21 cellular contexts compared by ENCODE assay signal in the genomic region with DNA sequence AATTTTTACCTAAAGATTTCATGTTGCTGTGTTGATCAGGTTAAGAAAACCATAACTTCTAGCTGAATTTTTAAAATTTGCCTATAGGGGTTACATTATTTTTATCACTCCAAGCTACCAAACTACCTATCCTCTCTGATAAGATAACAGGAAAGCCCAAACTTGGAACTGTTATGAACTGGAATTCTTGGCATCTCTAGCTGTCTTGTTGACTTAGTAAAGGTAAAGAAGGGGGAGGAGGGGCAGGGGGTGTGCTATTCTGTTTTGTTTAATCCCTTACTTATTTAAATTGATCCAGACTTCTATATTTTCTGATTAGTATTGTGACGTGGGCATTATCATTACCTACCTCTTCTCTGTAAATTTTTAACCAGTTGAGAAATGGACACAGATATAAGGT. TPM values are rescaled to one million over a fixed set of nuclear protein-coding genes. Genes with fewer than 3 reads are reported as not detected.
DNase-seq lines count a peak whose midpoint lies in the region; ATAC-seq, FAIRE-seq and TF ChIP-seq lines count a peak whose summit lies in the region.
"Had no signal": no experiment of that assay in that cellular context is flagged by ENCODE, and none has a peak within 500 bp of the region (broad histone marks: within the 10 kb centered on the region; RNA-seq: fewer than 3 reads in every experiment).

No MANE protein-coding gene starts in this region.

- no peaks in the 10 kb centered on the region for H4K20me1 ChIP-seq in HepG2 (ENCODE audit: insufficient read depth, low read length)
- no peaks in the 10 kb centered on the region for H4K20me1 ChIP-seq in K562 (replicated peaks; ENCODE audit: control insufficient read depth, insufficient read depth, low read length)

- H3K36me3 Mint-ChIP-seq in HFFc6 (ENCODE audit: low read depth): peaks cover 51% of the 10 kb centered on the region

- H3K27ac Mint-ChIP-seq in HFFc6: no peak overlapping the region
- H3K27ac Mint-ChIP-seq: B cell; CD4-positive, alpha-beta T cell; CD8-positive, alpha-beta T cell had no signal

- H3K4me3 ChIP-seq in right lobe of liver (no peak overlapping the region), HepG2 (replicated peaks in 1 of 3; ENCODE audit: insufficient read depth in 1 of 3, low read depth in 2 of 3, low read length in 3 of 3) (no peak overlapping the region), K562 (no peak overlapping the region)
- H3K4me3 ChIP-seq: A549; BLaER1 treated with 17β-estradiol and CSF1 and Interleukin-3, amounts not matched to agents 10 nM and 100 nM had no signal

- H3K79me2 ChIP-seq in HepG2 (ENCODE audit: insufficient read depth, low read length) (no peaks in the 10 kb centered on the region), K562 (ENCODE audit: control insufficient read depth, insufficient read depth, low read length) (no peaks in the 10 kb centered on the region)

- in situ Hi-C loops in HepG2 (cut with HindIII; ENCODE audit: extremely low pct_ligation_motif_present, low pct_unique_long_range_greater_than_20kb): no loop called here
- in situ Hi-C loops in K562 (cut with MboI): no loop called here

- H3K9me1 ChIP-seq in K562 (ENCODE audit: control insufficient read depth, insufficient read depth, low read length): no peaks in the 10 kb centered on the region

- no peak overlapping the region for H3K4me3 Mint-ChIP-seq in HFFc6
- H3K4me3 Mint-ChIP-seq: B cell; CD4-positive, alpha-beta T cell; CD8-positive, alpha-beta T cell had no signal

- BruUV-seq in HepG2 (replicated peaks; lab: Mats Ljungman, UMichigan) (no TSS peak), K562 (replicated peaks; lab: Mats Ljungman, UMichigan) (TSS peak; percentile 9)

- TF ChIP-seq EP300 in HepG2 (IDR thresholded peaks at IDR 0.05; ENCODE audit: low read depth in 2 of 2, low read length in 2 of 2) (no peak), HepG2 (CRISPR knock-in tag; IDR thresholded peaks at IDR 0.05; ENCODE audit: borderline replicate concordance) (no peak), K562 (IDR thresholded peaks at IDR 0.05; ENCODE audit: low read length) (no peak)

- H3K9me3 ChIP-seq in right lobe of liver: no peaks in the 10 kb centered on the region
- H3K9me3 ChIP-seq in HepG2 (ENCODE audit: low read length): no peaks in the 10 kb centered on the region
- H3K9me3 ChIP-seq in K562 (replicated peaks; ENCODE audit: control insufficient read depth, insufficient read depth, low read depth, low read length): no peaks in the 10 kb centered on the region
- H3K9me3 ChIP-seq: A549, Caco-2 had no signal

- peak; percentile 40 to 58 (median 50) for ATAC-seq in right lobe of liver
- ATAC-seq in HepG2: no peak
- no peak for ATAC-seq in K562
- peak; percentile 42 for ATAC-seq in left lobe of liver
- ATAC-seq: A549; CD8-positive, alpha-beta T cell had no signal

- H3K36me3 ChIP-seq in right lobe of liver (no peaks in the 10 kb centered on the region), HepG2 (replicated peaks in 1 of 2; ENCODE audit: control insufficient read depth in 1 of 2, insufficient read depth in 2 of 2, low read length in 2 of 2) (peaks cover 0 to 20% of the 10 kb centered on the region in 2 experiments; a peak in 3 of 5 replicates), K562 (ENCODE audit: control insufficient read depth, insufficient read depth, low read length) (peaks cover 36% of the 10 kb centered on the region; the same call in 2 of the 3 replicates)

- TF ChIP-seq CTCF in right lobe of liver (IDR thresholded peaks at IDR 0.05): no peak
- TF ChIP-seq CTCF in HepG2 (CRISPR knock-in tag; IDR thresholded peaks at IDR 0.05): no peak
- TF ChIP-seq CTCF in K562 (IDR thresholded peaks at IDR 0.05 in 2 of 3, conservative IDR thresholded peaks at IDR 0.05 in 1 of 3; ENCODE audit: insufficient read depth in 2 of 3, low read depth in 1 of 3, low read length in 3 of 3): no peak
- no peak for TF ChIP-seq CTCF in HFFc6 (IDR thresholded peaks at IDR 0.05)

- 67% methylated on average over 1 of the region's 1 CpG for WGBS in right lobe of liver (ENCODE audit: insufficient coverage, low coverage, low lambda C conversion rate, missing lambda C conversion rate)
- WGBS in HepG2 (ENCODE audit: low lambda C conversion rate): 100% methylated on average over 1 of the region's 1 CpG
- 84% methylated on average over 1 of the region's 1 CpG for WGBS in K562 (ENCODE audit: insufficient coverage, low coverage, missing lambda C conversion rate)

- H2AFZ ChIP-seq in HepG2 (ENCODE audit: low read length): no peak overlapping the region
- no peak overlapping the region for H2AFZ ChIP-seq in K562 (ENCODE audit: low read depth, low read length)

- H3K9me3 Mint-ChIP-seq in HFFc6: no peaks in the 10 kb centered on the region
- H3K9me3 Mint-ChIP-seq: CD4-positive, alpha-beta T cell; CD8-positive, alpha-beta T cell had no signal

- H3K9ac ChIP-seq in HepG2 (ENCODE audit: insufficient read depth, low read depth, low read length) (no peak overlapping the region), K562 (ENCODE audit: insufficient read depth in 1 of 2, low read depth in 2 of 2, low read length in 2 of 2) (no peak overlapping the region)
- H3K9ac ChIP-seq: BLaER1 treated with 17β-estradiol and CSF1 and Interleukin-3, amounts not matched to agents 10 nM and 100 nM had no signal

- FAIRE-seq in HepG2 (lab: Jason Lieb, UNC): no peak
- FAIRE-seq in K562 (lab: Jason Lieb, UNC): no peak
- FAIRE-seq: A549, D721Med, GM12891, GM19239 had no signal

- no peaks in the 10 kb centered on the region for H3K27me3 ChIP-seq in right lobe of liver
- H3K27me3 ChIP-seq in HepG2 (ENCODE audit: control insufficient read depth in 1 of 2, insufficient read depth in 2 of 2, low read length in 2 of 2): no peaks in the 10 kb centered on the region
- no peaks in the 10 kb centered on the region for H3K27me3 ChIP-seq in K562 (ENCODE audit: control insufficient read depth in 2 of 2, insufficient read depth in 2 of 2, low read length in 2 of 2)
- H3K27me3 ChIP-seq: BLaER1 treated with 17β-estradiol and CSF1 and Interleukin-3, amounts not matched to agents 10 nM and 100 nM had no signal

- no peak for DNase-seq in right lobe of liver
- DNase-seq in HepG2 (ENCODE audit: low spot score): no peak
- no peak for DNase-seq in K562 (ENCODE audit: extremely low read depth in 1 of 4, low spot score in 3 of 4)
- no peak for DNase-seq in left lobe of liver (ENCODE audit: low spot score)
- no peak for DNase-seq in GOT3 (lab: John Stamatoyannopoulos, UW)
- DNase-seq in HFFc6: no peak
- DNase-seq: AML-193; Calu3; CD4-positive, alpha-beta T cell; CD8-positive, alpha-beta T cell; DMS79 treated with DMSO at 0.1 percent for 48 hours; GF-D8 had no signal

- H3K4me1 ChIP-seq in right lobe of liver: no peaks in the 10 kb centered on the region
- H3K4me1 ChIP-seq in HepG2 (ENCODE audit: insufficient read depth, low read length): no peaks in the 10 kb centered on the region
- H3K4me1 ChIP-seq in K562 (replicated peaks in 1 of 2; ENCODE audit: control insufficient read depth in 2 of 2, insufficient read depth in 2 of 2, low read length in 2 of 2): no peaks in the 10 kb centered on the region
- H3K4me1 ChIP-seq: A549 had no signal

- H3K27me3 Mint-ChIP-seq in HFFc6 (ENCODE audit: insufficient read depth): no peaks in the 10 kb centered on the region; the same call in 1 of the 2 replicates
- H3K27me3 Mint-ChIP-seq: B cell; CD4-positive, alpha-beta T cell had no signal

- H3K4me1 Mint-ChIP-seq in HFFc6 (ENCODE audit: low read depth): peaks cover 10% of the 10 kb centered on the region

- intact Hi-C loops in right lobe of liver (cut with DNase I): no loop called here
- intact Hi-C loops in HepG2 (cut with micrococcal nuclease; ENCODE audit: unreplicated experiment): no loop called here
- intact Hi-C loops in K562 (cut with micrococcal nuclease): no loop called here

- CTCF ChIA-PET in HepG2 (lab: Yijun Ruan, JAX; ENCODE audit: low intra/inter-chr PET ratio, low total read pairs): no interaction called here
- CTCF ChIA-PET in K562 (lab: Yijun Ruan, JAX; ENCODE audit: low intra/inter-chr PET ratio): no interaction called here

- POLR2A ChIA-PET in HepG2 (lab: Yijun Ruan, JAX) (no interaction called here), K562 (lab: Yijun Ruan, JAX) (no interaction called here)

- H3K4me2 ChIP-seq in HepG2 (ENCODE audit: low read depth, low read length) (no peak overlapping the region), K562 (ENCODE audit: insufficient read depth, low read length) (no peak overlapping the region)
- H3K4me2 ChIP-seq: A549; BLaER1 treated with 17β-estradiol and CSF1 and Interleukin-3, amounts not matched to agents 10 nM and 100 nM had no signal

- H3K27ac ChIP-seq in right lobe of liver (no peak overlapping the region), HepG2 (ENCODE audit: extremely low read length, insufficient read depth, low read length) (no peak overlapping the region), K562 (ENCODE audit: extremely low read depth, low read depth, low read length) (no peak overlapping the region)
- H3K27ac ChIP-seq: 22Rv1; A549; BLaER1 treated with 17β-estradiol and CSF1 and Interleukin-3, amounts not matched to agents 10 nM and 100 nM; C4-2B had no signal

- no peak for TF ChIP-seq RAD21 in HepG2 (CRISPR knock-in tag; IDR thresholded peaks at IDR 0.05)
- TF ChIP-seq RAD21 in K562 (CRISPR knock-in tag; conservative IDR thresholded peaks at IDR 0.05 in 1 of 2, IDR thresholded peaks at IDR 0.05 in 1 of 2): no peak

- no peak for TF ChIP-seq POLR2A in right lobe of liver (IDR thresholded peaks at IDR 0.05)
- TF ChIP-seq POLR2A in HepG2 (IDR thresholded peaks at IDR 0.05; ENCODE audit: insufficient read depth in 1 of 2, low read depth in 2 of 2, low read length in 2 of 2): no peak
- TF ChIP-seq POLR2A in K562 (conservative IDR thresholded peaks at IDR 0.05): no peak

RNA-seq across cellular contexts. Expression of a gene that starts 54.7 kb away (rescaled TPM):
- total RNA-seq in right lobe of liver: 10 to 100 TPM; 36.4 to 80.6 (median 45.1) TPM
- total RNA-seq in HepG2 (2016; rRNA removed; fragmentation: Illumina TruSeq; extraction: Trizol): 20.0 and 20.7 TPM in 2 replicates
- total RNA-seq in HepG2 (2016; cell fraction: cytosol; rRNA removed; fragmentation: Illumina TruSeq; extraction: Trizol; ENCODE audit: low read depth): 13.9 and 17.5 TPM in 2 replicates
- total RNA-seq in HepG2 (2016; cell fraction: insoluble cytoplasmic fraction; rRNA removed; fragmentation: Illumina TruSeq; extraction: Trizol): 16.3 and 22.8 TPM in 2 replicates
- 18.8 and 20.0 TPM in 2 replicates for total RNA-seq in HepG2 (2016; cell fraction: membrane; rRNA removed; fragmentation: Illumina TruSeq; extraction: Trizol)
- total RNA-seq in HepG2 (2016; cell fraction: nucleus; rRNA removed; fragmentation: Illumina TruSeq; extraction: Trizol): 12.7 and 22.6 TPM in 2 replicates
- 20.4 and 22.5 TPM in 2 replicates for polyA plus RNA-seq in HepG2 (2011; rRNA removed)
- 10.4 and 17.0 TPM in 2 replicates for polyA plus RNA-seq in HepG2 (2011; cell fraction: cytosol; rRNA removed)
- 8.0 and 8.2 TPM in 2 replicates for polyA plus RNA-seq in HepG2 (2011; cell fraction: nucleus; rRNA removed)
- 26.5 and 27.1 TPM in 2 replicates for polyA plus RNA-seq in HepG2 (2012)
- polyA plus RNA-seq in HepG2 (2016; cell fraction: cytosol; fragmentation: Illumina TruSeq; extraction: Trizol; ENCODE audit: low read depth): 5.5 and 5.7 TPM in 2 replicates
- polyA plus RNA-seq in HepG2 (2016; cell fraction: insoluble cytoplasmic fraction; fragmentation: Illumina TruSeq; extraction: Trizol; ENCODE audit: low read depth): 23.2 and 28.6 TPM in 2 replicates
- 16.2 and 17.9 TPM in 2 replicates for polyA plus RNA-seq in HepG2 (2016; cell fraction: membrane; fragmentation: Illumina TruSeq; extraction: Trizol; ENCODE audit: low read depth)
- polyA plus RNA-seq in HepG2 (2016; cell fraction: nucleus; fragmentation: Illumina TruSeq; extraction: Trizol; ENCODE audit: insufficient read depth, low read depth): 22.1 and 22.2 TPM in 2 replicates
- 15.3 and 16.0 TPM in 2 replicates for polyA minus RNA-seq in HepG2 (2011; rRNA and poly(A)+ RNA removed; ENCODE audit: low replicate concordance)
- 8.3 and 11.8 TPM in 2 replicates for polyA minus RNA-seq in HepG2 (2011; cell fraction: cytosol; rRNA and poly(A)+ RNA removed)
- 29.0 and 30.6 TPM in 2 replicates for polyA minus RNA-seq in HepG2 (2011; cell fraction: nucleus; rRNA and poly(A)+ RNA removed)
- 23.3 and 34.3 TPM in 2 replicates for total RNA-seq in K562 (2011; cell fraction: chromatin; rRNA removed; ENCODE audit: low replicate concordance)
- total RNA-seq in K562 (2011; cell fraction: nucleolus; rRNA removed): 8.2 and 9.6 TPM in 2 replicates
- 16.6 and 27.1 TPM in 2 replicates for total RNA-seq in K562 (2011; cell fraction: nucleoplasm; rRNA removed)
- total RNA-seq in K562 (2014; rRNA removed): 8.4 and 11.5 TPM in 2 replicates
- 35.0 and 36.6 TPM in 2 replicates for total RNA-seq in K562 (2014; rRNA removed; fragmentation: Illumina TruSeq; extraction: Trizol)
- 46.9 and 56.8 TPM in 2 replicates for total RNA-seq in K562 (2015; rRNA removed; fragmentation: Illumina TruSeq; extraction: Trizol)
- 42.8 and 43.0 TPM in 2 replicates for total RNA-seq in K562 (2021)
- polyA plus RNA-seq in K562 (2011; rRNA removed): 25.5 and 41.8 TPM in 2 replicates
- 19.2 and 27.7 TPM in 2 replicates for polyA plus RNA-seq in K562 (2011; cell fraction: cytosol; rRNA removed)
- 23.9 and 24.2 TPM in 2 replicates for polyA plus RNA-seq in K562 (2011; cell fraction: nucleus; rRNA removed)
- polyA plus RNA-seq in K562 (2012): 42.5 and 45.8 TPM in 2 replicates
- 86.2 and 116 TPM in 2 replicates for polyA plus RNA-seq in K562 (2014; fragmentation: Illumina TruSeq; extraction: Trizol)
- 1 to 10 TPM; 3.5 to 6.2 TPM for polyA plus RNA-seq in K562 (2014; fragmentation: Nextera tagmentation; extraction: Ambion mirVana)
- polyA plus RNA-seq in K562 (2014; rRNA removed): 11.7 and 20.2 TPM in 2 replicates
- polyA minus RNA-seq in K562 (2011; rRNA and poly(A)+ RNA removed): 22.8 and 26.4 TPM in 2 replicates
- polyA minus RNA-seq in K562 (2011; cell fraction: cytosol; rRNA and poly(A)+ RNA removed): 21.3 and 21.8 TPM in 2 replicates
- 12.5 and 32.0 TPM in 2 replicates for polyA minus RNA-seq in K562 (2011; cell fraction: nucleus; rRNA and poly(A)+ RNA removed)
- total RNA-seq in left lobe of liver: 32.2 TPM
- 100 to 1,000 TPM in 5 of 6 experiments, 10 to 100 TPM in 1; 93.7 to 136 (median 114) TPM for total RNA-seq in HFFc6 (2021; fragmentation: NEBNext Ultra II Directional; extraction: Animal tissue kit (Norgen Biotek cat#: 25700))

Comparison
In these comparisons a context has a peak if more than half of its experiments do, and no peak if none do; other contexts are left out.
1. ATAC-seq: peak in right lobe of liver (4 of 4) and left lobe of liver (single experiment); none in HepG2 (single experiment) and K562 (single experiment).